In genomic region chr16:56643833-56644232, GRCh38 we compare ENCODE assay signal across 11 cellular contexts. TPM values are rescaled to one million over a fixed set of nuclear protein-coding genes. Genes with fewer than 3 reads are reported as not detected.
DNase-seq lines count a peak whose midpoint lies in the region; ATAC-seq and TF ChIP-seq lines count a peak whose summit lies in the region.
"Had no signal": no experiment of that assay in that cellular context is flagged by ENCODE, and none has a peak within 500 bp of the region (broad histone marks: within the 10 kb centered on the region; RNA-seq: fewer than 3 reads in every experiment).

No MANE protein-coding gene starts in this region.

- no peaks in the 10 kb centered on the region for H3K9me3 Mint-ChIP-seq in activated T-cell treated with anti-CD3 and anti-CD28 coated beads, Interleukin-2, amount 50 U/mL, for 24 hours
- no peaks in the 10 kb centered on the region for H3K9me3 Mint-ChIP-seq in activated CD8-positive, alpha-beta T cell treated with anti-CD3 and anti-CD28 coated beads for 36 hours

- POLR2A ChIA-PET in activated CD8-positive, alpha-beta T cell treated with anti-CD3 and anti-CD28 coated beads for 36 hours (lab: Charles Lee): interaction anchor here (1.8 to 3.1 kb wide), 2 partner anchors 24 to 39 kb away, joined by 10 to 13 read pairs; partner anchors contain the start of genes MT1G, MT1H and MT1X

- no peak for ATAC-seq in activated CD8-positive, alpha-beta T cell treated with anti-CD3 and anti-CD28 coated beads for 36 hours
- no peak for ATAC-seq in HG03139 (IDR thresholded peaks at IDR 0.05; ENCODE audit: unreplicated experiment)

- no peaks in the 10 kb centered on the region for H3K36me3 ChIP-seq in subcutaneous abdominal adipose tissue (ENCODE audit: control insufficient read depth in 5 of 5, insufficient read depth in 5 of 5, low read length in 5 of 5)

- H3K27ac Mint-ChIP-seq in activated T-cell treated with anti-CD3 and anti-CD28 coated beads, Interleukin-2, amount 50 U/mL, for 24 hours: no peak overlapping the region
- H3K27ac Mint-ChIP-seq in activated CD8-positive, alpha-beta T cell treated with anti-CD3 and anti-CD28 coated beads for 36 hours: no peak overlapping the region

- peak overlapping the region; percentile 37; the same call in 1 of the 2 replicates for H3K4me3 ChIP-seq in iPS-18c (ENCODE audit: insufficient read depth, low read depth, low read length)
- peak overlapping the region; percentile 21 to 60 (median 47) for H3K4me3 ChIP-seq in subcutaneous abdominal adipose tissue (ENCODE audit: low read depth in 1 of 5, low read length in 5 of 5)

- intact Hi-C loops in activated CD8-positive, alpha-beta T cell treated with anti-CD3 and anti-CD28 coated beads for 36 hours (cut with micrococcal nuclease): no loop called here

- TF ChIP-seq CTCF in activated CD8-positive, alpha-beta T cell treated with anti-CD3 and anti-CD28 coated beads for 36 hours (IDR thresholded peaks at IDR 0.05): no peak

- CTCF ChIA-PET in activated CD8-positive, alpha-beta T cell treated with anti-CD3 and anti-CD28 coated beads for 36 hours (lab: Charles Lee): interaction anchor here (0.7 to 3.4 kb wide), 16 partner anchors 9 to 67 kb away, joined by 3 to 27 read pairs (median 6); partner anchors contain the start of genes MT1E and MT1F

- H3K27ac ChIP-seq in subcutaneous abdominal adipose tissue (ENCODE audit: low read depth, low read length): no peak overlapping the region

- peak overlapping the region; percentile 63 for H3K4me3 Mint-ChIP-seq in activated T-cell treated with anti-CD3 and anti-CD28 coated beads, Interleukin-2, amount 50 U/mL, for 24 hours
- H3K4me3 Mint-ChIP-seq in activated CD8-positive, alpha-beta T cell treated with anti-CD3 and anti-CD28 coated beads for 36 hours: peak overlapping the region; percentile 60

- DNase-seq in activated T-cell treated with anti-CD3 and anti-CD28 coated beads, Interleukin-2, amount 50 U/mL, for 24 hours: no peak
- DNase-seq in activated T-cell treated with anti-CD3 and anti-CD28 coated beads, Interleukin-2, amount 50 U/mL, for 1 hour: no peak
- no peak for DNase-seq in activated CD8-positive, alpha-beta T cell treated with anti-CD3 and anti-CD28 coated beads for 36 hours
- DNase-seq in CD1c-positive myeloid dendritic cell (ENCODE audit: extremely low spot score) (no peak), NCI-H2029 treated with DMSO at 0.1 percent for 48 hours (lab: John Stamatoyannopoulos, UW) (no peak)
- DNase-seq: NCI-H1436 had no signal

- peaks cover 22% of the 10 kb centered on the region for H3K4me1 Mint-ChIP-seq in activated T-cell treated with anti-CD3 and anti-CD28 coated beads, Interleukin-2, amount 50 U/mL, for 24 hours (ENCODE audit: low read depth)
- H3K4me1 Mint-ChIP-seq in activated CD8-positive, alpha-beta T cell treated with anti-CD3 and anti-CD28 coated beads for 36 hours (ENCODE audit: low read depth): peaks cover 17% of the 10 kb centered on the region

- H3K9me3 ChIP-seq in iPS-18c (ENCODE audit: control insufficient read depth, insufficient read depth, low read length): no peaks in the 10 kb centered on the region
- H3K9me3 ChIP-seq in subcutaneous abdominal adipose tissue (ENCODE audit: control insufficient read depth in 5 of 5, low read length in 5 of 5): no peaks in the 10 kb centered on the region

- H3K36me3 Mint-ChIP-seq in activated T-cell treated with anti-CD3 and anti-CD28 coated beads, Interleukin-2, amount 50 U/mL, for 24 hours (ENCODE audit: low read depth): no peaks in the 10 kb centered on the region
- no peaks in the 10 kb centered on the region for H3K36me3 Mint-ChIP-seq in activated CD8-positive, alpha-beta T cell treated with anti-CD3 and anti-CD28 coated beads for 36 hours (ENCODE audit: low read depth)

- peak overlapping the region in 2 of 5 donors; percentile 44 to 64 for H3K9ac ChIP-seq in subcutaneous abdominal adipose tissue (ENCODE audit: low read length in 5 of 5)

- H3K27me3 ChIP-seq in subcutaneous abdominal adipose tissue (ENCODE audit: control insufficient read depth in 5 of 5, insufficient read depth in 4 of 5, low read length in 5 of 5): peaks cover 0 to 6% (median 3%) of the 10 kb centered on the region in 5 donors

- peaks cover 0 to 40% (median 29%) of the 10 kb centered on the region in 5 donors for H3K4me1 ChIP-seq in subcutaneous abdominal adipose tissue (ENCODE audit: control insufficient read depth in 5 of 5, insufficient read depth in 5 of 5, low read length in 5 of 5)

- H3K27me3 Mint-ChIP-seq in activated T-cell treated with anti-CD3 and anti-CD28 coated beads, Interleukin-2, amount 50 U/mL, for 24 hours: peaks cover 34% of the 10 kb centered on the region
- peaks cover 38% of the 10 kb centered on the region for H3K27me3 Mint-ChIP-seq in activated CD8-positive, alpha-beta T cell treated with anti-CD3 and anti-CD28 coated beads for 36 hours

RNA-seq across cellular contexts. Expression of gene MT1A, which starts 5.4 kb away (rescaled TPM):
- not detected for total RNA-seq in activated CD8-positive, alpha-beta T cell treated with anti-CD3 and anti-CD28 coated beads for 36 hours
- total RNA-seq: urinary bladder had no signal

RNA-seq across cellular contexts. Expression of gene MT1B, which starts 7.9 kb away (rescaled TPM):
- not detected for total RNA-seq in activated CD8-positive, alpha-beta T cell treated with anti-CD3 and anti-CD28 coated beads for 36 hours
- total RNA-seq: left ventricle myocardium superior, urinary bladder had no signal

RNA-seq across cellular contexts. Expression of gene MT1M, which starts 11.4 kb away (rescaled TPM):
- not detected for total RNA-seq in activated CD8-positive, alpha-beta T cell treated with anti-CD3 and anti-CD28 coated beads for 36 hours

RNA-seq across cellular contexts. Expression of gene MT1F, which starts 13.9 kb away (rescaled TPM):
- total RNA-seq in activated CD8-positive, alpha-beta T cell treated with anti-CD3 and anti-CD28 coated beads for 36 hours: 1 to 10 TPM; 7.7 to 9.0 TPM

RNA-seq across cellular contexts. Expression of gene MT1E, which starts 18.3 kb away (rescaled TPM):
- total RNA-seq in activated CD8-positive, alpha-beta T cell treated with anti-CD3 and anti-CD28 coated beads for 36 hours: 10 to 100 TPM; 22.1 to 23.3 TPM
